In genomic region chr7:113775804-113776203, GRCh38 we compare ENCODE assay signal across 9 cellular contexts.
"Had no signal": no experiment of that assay in that cellular context is flagged by ENCODE, and none has a peak within 500 bp of the region (broad histone marks: within the 10 kb centered on the region; RNA-seq: fewer than 3 reads in every experiment).

No MANE protein-coding gene starts in this region.

- H3K4me1 ChIP-seq: HAP-1 had no signal

- H3K9me3 ChIP-seq: HAP-1 had no signal

- H3K27me3 Mint-ChIP-seq: IgD-negative memory B cell had no signal

- ATAC-seq: HCT116, K562 had no signal

- H3K36me3 Mint-ChIP-seq: IgD-negative memory B cell had no signal

- H3K4me3 Mint-ChIP-seq: IgD-negative memory B cell had no signal

- H3K27ac ChIP-seq: GM23248 had no signal

- H3K4me3 ChIP-seq: GM23248, HAP-1, K562 had no signal

- H3K9ac ChIP-seq: GM23248 had no signal

- DNase-seq: GM23248, GOT3, H7, KG1 had no signal

- H3K36me3 ChIP-seq: HAP-1 had no signal

- FAIRE-seq: HTR-8/SVneo, K562 had no signal

- H3K27ac Mint-ChIP-seq: IgD-negative memory B cell had no signal

- H3K4me1 Mint-ChIP-seq: IgD-negative memory B cell had no signal

- H2AFZ ChIP-seq: GM23248 had no signal

- H3K9me3 Mint-ChIP-seq: IgD-negative memory B cell had no signal
